In genomic region chr2:225820828-225821227, GRCh38 we compare ENCODE assay signal across 34 cellular contexts.
"Had no signal": no experiment of that assay in that cellular context is flagged by ENCODE, and none has a peak within 500 bp of the region (broad histone marks: within the 10 kb centered on the region; RNA-seq: fewer than 3 reads in every experiment).

No MANE protein-coding gene starts in this region.

- H3K27ac ChIP-seq: ascending aorta, body of pancreas, breast epithelium, PC-9, SK-N-MC, WERI-Rb-1 had no signal

- H3K4me1 Mint-ChIP-seq: activated naive CD4-positive, alpha-beta T cell treated with anti-CD3 and anti-CD28 coated beads, Interleukin-2, amount 50 U/mL, for 24 hours; activated naive CD8-positive, alpha-beta T cell treated with anti-CD3 and anti-CD28 coated beads, Interleukin-2, amount 10 ng/mL, durations not matched to agents 7 days and 5 days; activated T-helper 17 cell treated with anti-CD3 and anti-CD28 coated beads, Interleukin-2, amount 50 U/mL, for 72 hours had no signal

- DNase-seq: activated CD4-positive, alpha-beta T cell treated with anti-CD3 and anti-CD28 coated beads for 1 hour; activated CD4-positive, alpha-beta T cell treated with anti-CD3 and anti-CD28 coated beads for 48 hours; activated CD4-positive, CD25-positive, alpha-beta regulatory T cell; activated CD8-positive, alpha-beta T cell treated with anti-CD3 and anti-CD28 coated beads for 36 hours; activated effector memory CD4-positive, alpha-beta T cell treated with anti-CD3 and anti-CD28 coated beads, Interleukin-2, amount 50 U/mL, for 16 hours; activated naive CD4-positive, alpha-beta T cell; activated naive CD8-positive, alpha-beta T cell treated with anti-CD3 and anti-CD28 coated beads, Interleukin-2, amount 10 ng/mL, durations not matched to agents 7 days and 5 days; activated T-cell treated with anti-CD3 and anti-CD28 coated beads, Interleukin-2, amount 50 U/mL, for 1 hour; activated T-cell treated with anti-CD3 and anti-CD28 coated beads, Interleukin-2, amount 50 U/mL, for 72 hours; amygdala; body of pancreas; Kasumi-1; KG1; MM.1S; MV-4-11; NCI-H1092; NCI-H1436 treated with DMSO at 0.1 percent for 48 hours; NCI-H187; NCI-H2029 treated with DMSO at 0.1 percent for 48 hours; NCI-H2107; NCI-H2171; NCI-H446; NCI-H510A treated with DMSO at 0.1 percent for 48 hours; NCI-H69; NCI-H82; PC-9; Right ventricle myocardium superior; T1000; WERI-Rb-1 had no signal

- ATAC-seq: activated CD8-positive, alpha-beta T cell treated with anti-CD3 and anti-CD28 coated beads for 36 hours; activated T-cell treated with anti-CD3 and anti-CD28 coated beads, Interleukin-2, amount 50 U/mL, for 72 hours; activated T-helper 17 cell treated with anti-CD3 and anti-CD28 coated beads, Interleukin-2, amount 50 U/mL, for 72 hours; body of pancreas had no signal

- H3K27me3 Mint-ChIP-seq: activated naive CD8-positive, alpha-beta T cell treated with anti-CD3 and anti-CD28 coated beads, Interleukin-2, amount 10 ng/mL, durations not matched to agents 7 days and 5 days had no signal

- H3K27ac Mint-ChIP-seq: activated CD8-positive, alpha-beta T cell treated with anti-CD3 and anti-CD28 coated beads for 36 hours; activated naive CD4-positive, alpha-beta T cell treated with anti-CD3 and anti-CD28 coated beads, Interleukin-2, amount 50 U/mL, for 24 hours; activated naive CD8-positive, alpha-beta T cell treated with anti-CD3 and anti-CD28 coated beads, Interleukin-2, amount 10 ng/mL, durations not matched to agents 7 days and 5 days; activated T-cell treated with anti-CD3 and anti-CD28 coated beads, Interleukin-2, amount 50 U/mL, for 72 hours; activated T-helper 17 cell treated with anti-CD3 and anti-CD28 coated beads, Interleukin-2, amount 50 U/mL, for 72 hours had no signal

- H3K4me3 Mint-ChIP-seq: activated CD8-positive, alpha-beta T cell treated with anti-CD3 and anti-CD28 coated beads for 36 hours; activated naive CD4-positive, alpha-beta T cell treated with anti-CD3 and anti-CD28 coated beads, Interleukin-2, amount 50 U/mL, for 24 hours; activated naive CD8-positive, alpha-beta T cell treated with anti-CD3 and anti-CD28 coated beads, Interleukin-2, amount 10 ng/mL, durations not matched to agents 7 days and 5 days; activated T-cell treated with anti-CD3 and anti-CD28 coated beads, Interleukin-2, amount 50 U/mL, for 72 hours; activated T-helper 17 cell treated with anti-CD3 and anti-CD28 coated beads, Interleukin-2, amount 50 U/mL, for 72 hours had no signal

- H3K36me3 Mint-ChIP-seq: activated naive CD4-positive, alpha-beta T cell treated with anti-CD3 and anti-CD28 coated beads, Interleukin-2, amount 50 U/mL, for 24 hours; activated naive CD8-positive, alpha-beta T cell treated with anti-CD3 and anti-CD28 coated beads, Interleukin-2, amount 10 ng/mL, durations not matched to agents 7 days and 5 days had no signal

- H3K4me3 ChIP-seq: ascending aorta, body of pancreas, breast epithelium, PC-9, SK-N-MC had no signal

- H3K4me1 ChIP-seq: ascending aorta, body of pancreas, breast epithelium had no signal

- H3K9me3 Mint-ChIP-seq: activated CD8-positive, alpha-beta T cell treated with anti-CD3 and anti-CD28 coated beads for 36 hours; activated naive CD4-positive, alpha-beta T cell treated with anti-CD3 and anti-CD28 coated beads, Interleukin-2, amount 50 U/mL, for 24 hours; activated naive CD8-positive, alpha-beta T cell treated with anti-CD3 and anti-CD28 coated beads, Interleukin-2, amount 10 ng/mL, durations not matched to agents 7 days and 5 days had no signal

- H3K9me3 ChIP-seq: ascending aorta, body of pancreas, breast epithelium had no signal

- H3K27me3 ChIP-seq: ascending aorta, body of pancreas, breast epithelium had no signal

- H3K36me3 ChIP-seq: ascending aorta, breast epithelium, WERI-Rb-1 had no signal
